Comparison of ENCODE assay signal across 24 cellular contexts in genomic region chr2:85983766-85984165, GRCh38.
"Had no signal": no experiment of that assay in that cellular context is flagged by ENCODE, and none has a peak within 500 bp of the region (broad histone marks: within the 10 kb centered on the region; RNA-seq: fewer than 3 reads in every experiment).

No MANE protein-coding gene starts in this region.

- H3K36me3 ChIP-seq: colonic mucosa, esophagus squamous epithelium, gastrocnemius medialis, heart right ventricle, left lung had no signal

- H3K4me3 ChIP-seq: colonic mucosa, esophagus squamous epithelium, gastrocnemius medialis, heart right ventricle, left lung, lung had no signal

- H3K4me3 Mint-ChIP-seq: dendritic cell treated with granulocyte-macrophage colony-stimulating factor and Interleukin-4, amounts not matched to agents 40 ng/mL and 50 ng/mL, for 4 days; effector memory CD8-positive, alpha-beta T cell; endodermal cell; memory B cell had no signal

- DNase-seq: cortex of kidney; effector CD8-positive, alpha-beta T cell; effector memory CD8-positive, alpha-beta T cell; endodermal cell; erythroblast; esophagus squamous epithelium; foreskin fibroblast; foreskin melanocyte; glutamatergic neuron; heart right ventricle; hippocampal formation; left cardiac atrium; left lung; left ventricle myocardium superior; mammary epithelial cell; mesendoderm; midbrain had no signal

- ATAC-seq: effector memory CD8-positive, alpha-beta T cell; esophagus mucosa; gastrocnemius medialis; heart right ventricle; left cardiac atrium; left lung; left ventricle myocardium superior had no signal

- H3K27ac ChIP-seq: colonic mucosa, epithelial cell of prostate, esophagus squamous epithelium, gastrocnemius medialis, heart right ventricle, left lung had no signal

- H3K27me3 Mint-ChIP-seq: dendritic cell treated with granulocyte-macrophage colony-stimulating factor and Interleukin-4, amounts not matched to agents 40 ng/mL and 50 ng/mL, for 4 days; memory B cell had no signal

- H3K9me3 ChIP-seq: colonic mucosa, esophagus squamous epithelium, gastrocnemius medialis, heart right ventricle, left lung had no signal

- H3K27ac Mint-ChIP-seq: dendritic cell treated with granulocyte-macrophage colony-stimulating factor and Interleukin-4, amounts not matched to agents 40 ng/mL and 50 ng/mL, for 4 days; effector memory CD8-positive, alpha-beta T cell; endodermal cell; memory B cell had no signal

- H3K9me3 Mint-ChIP-seq: dendritic cell treated with granulocyte-macrophage colony-stimulating factor and Interleukin-4, amounts not matched to agents 40 ng/mL and 50 ng/mL, for 4 days; effector memory CD8-positive, alpha-beta T cell; endodermal cell; memory B cell had no signal

- H3K4me1 ChIP-seq: colonic mucosa had no signal

- H3K27me3 ChIP-seq: colonic mucosa, esophagus squamous epithelium, gastrocnemius medialis, left lung had no signal
